ENCODE assay signal across 14 cellular contexts in genomic region chr6:131183427-131184095, GRCh38. TPM values are rescaled to one million over a fixed set of nuclear protein-coding genes. Genes with fewer than 3 reads are reported as not detected.
DNase-seq lines count a peak whose midpoint lies in the region; ATAC-seq and TF ChIP-seq lines count a peak whose summit lies in the region.
"Had no signal": no experiment of that assay in that cellular context is flagged by ENCODE, and none has a peak within 500 bp of the region (broad histone marks: within the 10 kb centered on the region; RNA-seq: fewer than 3 reads in every experiment).

No MANE protein-coding gene starts in this region.

- H3K9me2 ChIP-seq in Loucy (replicated peaks; ENCODE audit: low read depth, low read length): no peaks in the 10 kb centered on the region

- intact Hi-C loops in activated CD4-positive, alpha-beta T cell treated with anti-CD3 and anti-CD28 coated beads, Interleukin-2, amount 10 ng/mL, durations not matched to agents 24 days and 14 days (cut with micrococcal nuclease): loop anchor here (1.0 kb wide), 1 partner anchor 351 kb away; no protein-coding TSS in a partner anchor
- intact Hi-C loops in ascending aorta (cut with DNase I): no loop called here
- intact Hi-C loops in thyroid gland (cut with DNase I): no loop called here

- TF ChIP-seq POLR2A in thyroid gland (IDR thresholded peaks at IDR 0.05): no peak

- no peak for TF ChIP-seq CTCF in Loucy (conservative IDR thresholded peaks at IDR 0.05; ENCODE audit: low read length)
- no peak for TF ChIP-seq CTCF in osteoblast (IDR thresholded peaks at IDR 0.05; ENCODE audit: extremely low read depth, low read depth, low read length)
- TF ChIP-seq CTCF in ascending aorta (IDR thresholded peaks at IDR 0.05): no peak
- TF ChIP-seq CTCF in thyroid gland (IDR thresholded peaks at IDR 0.05): no peak

- H3K4me2 ChIP-seq in Loucy (ENCODE audit: low read depth, low read length, poor library complexity, severe bottlenecking) (no peak overlapping the region), osteoblast (ENCODE audit: insufficient read depth, low read length) (peak overlapping the region; percentile 74)
- H3K4me2 ChIP-seq: A549 had no signal

- H3K9me3 Mint-ChIP-seq in activated CD4-positive, alpha-beta T cell treated with anti-CD3 and anti-CD28 coated beads, Interleukin-2, amount 10 ng/mL, durations not matched to agents 24 days and 14 days: no peaks in the 10 kb centered on the region

- H3K4me3 ChIP-seq in Loucy (ENCODE audit: low read length, poor library complexity, severe bottlenecking) (no peak overlapping the region), osteoblast (ENCODE audit: insufficient read depth, low read length) (no peak overlapping the region), ascending aorta (no peak overlapping the region), thyroid gland (replicated peaks in 1 of 3) (no peak overlapping the region)
- H3K4me3 ChIP-seq: A549, pancreas, SJSA1 had no signal

- peaks cover 4% of the 10 kb centered on the region for H3K36me3 Mint-ChIP-seq in activated CD4-positive, alpha-beta T cell treated with anti-CD3 and anti-CD28 coated beads, Interleukin-2, amount 10 ng/mL, durations not matched to agents 24 days and 14 days (ENCODE audit: low read depth)

- no peaks in the 10 kb centered on the region for H3K4me1 ChIP-seq in Loucy (ENCODE audit: insufficient read depth, low read length, poor library complexity, severe bottlenecking)
- H3K4me1 ChIP-seq in osteoblast (ENCODE audit: insufficient read depth, low read length): peaks cover 2% of the 10 kb centered on the region
- H3K4me1 ChIP-seq in ascending aorta: no peaks in the 10 kb centered on the region
- H3K4me1 ChIP-seq in thyroid gland: no peaks in the 10 kb centered on the region
- H3K4me1 ChIP-seq: A549, pancreas, SJSA1 had no signal

- no peaks in the 10 kb centered on the region for H3K27me3 ChIP-seq in Loucy (ENCODE audit: insufficient read depth, low read length, poor library complexity, severe bottlenecking)
- H3K27me3 ChIP-seq in osteoblast (ENCODE audit: insufficient read depth, low read length): no peaks in the 10 kb centered on the region
- no peaks in the 10 kb centered on the region for H3K27me3 ChIP-seq in ascending aorta
- no peaks in the 10 kb centered on the region for H3K27me3 ChIP-seq in thyroid gland
- H3K27me3 ChIP-seq: pancreas, SJSA1 had no signal

- H3K4me3 Mint-ChIP-seq in activated CD4-positive, alpha-beta T cell treated with anti-CD3 and anti-CD28 coated beads, Interleukin-2, amount 10 ng/mL, durations not matched to agents 24 days and 14 days: no peak overlapping the region

- H4K20me1 ChIP-seq in Loucy (ENCODE audit: insufficient read depth, low read length, poor library complexity, severe bottlenecking) (no peaks in the 10 kb centered on the region), osteoblast (ENCODE audit: insufficient read depth, low read length) (no peaks in the 10 kb centered on the region)

- H3K27me3 Mint-ChIP-seq in activated CD4-positive, alpha-beta T cell treated with anti-CD3 and anti-CD28 coated beads, Interleukin-2, amount 10 ng/mL, durations not matched to agents 24 days and 14 days: no peaks in the 10 kb centered on the region

- H2AFZ ChIP-seq in Loucy (ENCODE audit: low read length): peak overlapping the region; percentile 59; the same call in 1 of the 2 replicates
- peak overlapping the region; percentile 93 for H2AFZ ChIP-seq in osteoblast (ENCODE audit: low read length)

- peak overlapping the region; percentile 89 for H3K27ac Mint-ChIP-seq in activated CD4-positive, alpha-beta T cell treated with anti-CD3 and anti-CD28 coated beads, Interleukin-2, amount 10 ng/mL, durations not matched to agents 24 days and 14 days

- WGBS in thyroid gland, 2 donors: 98 to 99% methylated on average over 5 of the region's 5 CpGs

- no peak for DNase-seq in activated CD4-positive, alpha-beta T cell treated with anti-CD3 and anti-CD28 coated beads, Interleukin-2, amount 10 ng/mL, durations not matched to agents 24 days and 14 days
- no peak for DNase-seq in activated CD4-positive, alpha-beta T cell treated with anti-CD3 and anti-CD28 coated beads, Interleukin-2, amount 50 U/mL, for 4 hours
- no peak for DNase-seq in osteoblast (ENCODE audit: insufficient read length, low spot score, missing footprints)
- no peak for DNase-seq in globus pallidus (ENCODE audit: low spot score)
- DNase-seq in ascending aorta (ENCODE audit: low spot score in 2 of 2): no peak
- DNase-seq in thyroid gland: no peak
- DNase-seq: NCI-H2029 treated with DMSO at 0.1 percent for 48 hours; NK-92 treated with Interleukin-12 subunit alpha and Interleukin-12 subunit beta, amount 100 ng/mL, for 24 hours; pancreas; WERI-Rb-1 had no signal

- peak; percentile 8 for ATAC-seq in esophagus mucosa

- peaks cover 12% of the 10 kb centered on the region for H3K4me1 Mint-ChIP-seq in activated CD4-positive, alpha-beta T cell treated with anti-CD3 and anti-CD28 coated beads, Interleukin-2, amount 10 ng/mL, durations not matched to agents 24 days and 14 days

- H3K79me2 ChIP-seq in Loucy (ENCODE audit: insufficient read depth, low read length) (no peaks in the 10 kb centered on the region), osteoblast (ENCODE audit: insufficient read depth, low read length) (no peaks in the 10 kb centered on the region)

- H3K36me3 ChIP-seq in Loucy (ENCODE audit: insufficient read depth, low read length) (peaks cover 8% of the 10 kb centered on the region; the same call in 1 of the 2 replicates), osteoblast (ENCODE audit: insufficient read depth, low read length) (no peaks in the 10 kb centered on the region), ascending aorta (peaks cover 0 to 22% of the 10 kb centered on the region in 2 donors), thyroid gland (peaks cover 0 to 3% of the 10 kb centered on the region in 2 donors)
- H3K36me3 ChIP-seq: pancreas, SJSA1, WERI-Rb-1 had no signal

- no peaks in the 10 kb centered on the region for H3F3A ChIP-seq in Loucy (ENCODE audit: low read depth)

- peak overlapping the region; percentile 15 for H3K9ac ChIP-seq in Loucy (ENCODE audit: low read depth, low read length, poor library complexity, severe bottlenecking)

- H3K27ac ChIP-seq in osteoblast (ENCODE audit: low read depth, low read length): no peak overlapping the region
- H3K27ac ChIP-seq in ascending aorta: no peak overlapping the region
- no peak overlapping the region for H3K27ac ChIP-seq in thyroid gland
- H3K27ac ChIP-seq: A549, pancreas, SJSA1, WERI-Rb-1 had no signal

- H3K9me3 ChIP-seq in Loucy (ENCODE audit: insufficient read depth, low read depth, low read length): no peaks in the 10 kb centered on the region
- no peaks in the 10 kb centered on the region for H3K9me3 ChIP-seq in osteoblast (ENCODE audit: low read depth, low read length)
- no peaks in the 10 kb centered on the region for H3K9me3 ChIP-seq in ascending aorta
- no peaks in the 10 kb centered on the region for H3K9me3 ChIP-seq in thyroid gland
- H3K9me3 ChIP-seq: A549, pancreas, SJSA1 had no signal

RNA-seq across cellular contexts. Expression of gene AKAP7, which starts 48.3 kb away (rescaled TPM):
- total RNA-seq in activated CD4-positive, alpha-beta T cell treated with anti-CD3 and anti-CD28 coated beads, Interleukin-2, amount 10 ng/mL, durations not matched to agents 24 days and 14 days: 3.2 and 4.1 TPM in 2 replicates
- total RNA-seq in esophagus mucosa (2.7 TPM), osteoblast (4.0 and 6.8 TPM in 2 replicates), ascending aorta (1.3 TPM), thyroid gland (10 to 100 TPM; 11.7 to 19.1 (median 12.4) TPM)
